In the genomic region with DNA sequence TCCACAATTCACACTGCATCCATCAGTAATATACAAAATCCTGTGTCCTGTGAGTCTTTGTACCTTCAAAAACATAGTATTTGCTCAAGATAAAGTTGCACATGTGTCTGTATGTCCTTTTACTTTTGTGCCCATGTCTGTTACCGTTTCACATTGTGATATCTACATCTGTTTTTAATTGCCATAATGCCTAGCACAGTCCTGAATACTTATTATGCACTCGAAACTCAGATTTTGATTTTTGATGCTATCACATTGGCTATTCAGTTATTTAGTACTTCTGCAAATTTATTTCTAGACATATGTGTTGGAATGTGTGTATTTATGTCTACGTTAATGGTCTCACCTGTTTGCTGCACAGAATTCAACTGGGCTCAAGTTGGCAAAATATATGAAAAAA, we compare ENCODE assay signal across 20 cellular contexts.
DNase-seq lines count a peak whose midpoint lies in the region; ATAC-seq, FAIRE-seq and TF ChIP-seq lines count a peak whose summit lies in the region.
"Had no signal": no experiment of that assay in that cellular context is flagged by ENCODE, and none has a peak within 500 bp of the region (broad histone marks: within the 10 kb centered on the region; RNA-seq: fewer than 3 reads in every experiment).

No MANE protein-coding gene starts in this region.

- no peaks in the 10 kb centered on the region for H3K36me3 ChIP-seq in SK-N-SH (replicated peaks in 1 of 2; ENCODE audit: control insufficient read depth in 1 of 2, insufficient read depth in 2 of 2, low read length in 1 of 2)

- H4K20me1 ChIP-seq in SK-N-SH (ENCODE audit: insufficient read depth), result no peaks in the 10 kb centered on the region
- H4K20me1 ChIP-seq: BLaER1 treated with 17β-estradiol and CSF1 and Interleukin-3, amounts not matched to agents 10 nM and 100 nM had no signal

- H3K4me3 ChIP-seq in SK-N-SH (ENCODE audit: low read depth in 2 of 2, low read length in 1 of 2), result no peak overlapping the region
- H3K4me3 ChIP-seq: A549; BLaER1 treated with 17β-estradiol and CSF1 and Interleukin-3, amounts not matched to agents 10 nM and 100 nM had no signal

- peaks cover 0 to 6% of the 10 kb centered on the region in 2 experiments; a peak in 2 of 4 replicates for H3K4me1 ChIP-seq in SK-N-SH (ENCODE audit: control insufficient read depth in 1 of 2, insufficient read depth in 2 of 2, low read depth in 1 of 2, low read length in 1 of 2)
- H3K4me1 ChIP-seq: A549; BLaER1 treated with 17β-estradiol and CSF1 and Interleukin-3, amounts not matched to agents 10 nM and 100 nM; Caco-2 had no signal

- peak; percentile 14; the same call in 1 of the 2 replicates for TF ChIP-seq RAD21 in SK-N-SH (IDR thresholded peaks at IDR 0.05; ENCODE audit: low read length)

- TF ChIP-seq EP300 in SK-N-SH (IDR thresholded peaks at IDR 0.05; ENCODE audit: borderline replicate concordance in 1 of 2, low read depth in 1 of 2, low read length in 1 of 2), result no peak

- H3K9ac ChIP-seq in SK-N-SH, result no peak overlapping the region
- H3K9ac ChIP-seq: BLaER1 treated with 17β-estradiol and CSF1 and Interleukin-3, amounts not matched to agents 10 nM and 100 nM had no signal

- no peak for TF ChIP-seq CTCF in SK-N-SH (IDR thresholded peaks at IDR 0.05)

- no peak overlapping the region for H3K4me2 ChIP-seq in SK-N-SH
- H3K4me2 ChIP-seq: A549; BLaER1 treated with 17β-estradiol and CSF1 and Interleukin-3, amounts not matched to agents 10 nM and 100 nM had no signal

- no peaks in the 10 kb centered on the region for H3F3A ChIP-seq in SK-N-SH (replicated peaks; ENCODE audit: insufficient read depth)

- peak overlapping the region in 1 of 2 experiments; percentile 3; a peak in 1 of 4 replicates for H3K27ac ChIP-seq in SK-N-SH (ENCODE audit: low read depth in 2 of 2, low read length in 1 of 2)
- H3K27ac ChIP-seq: 22Rv1; A549; BLaER1 treated with 17β-estradiol and CSF1 and Interleukin-3, amounts not matched to agents 10 nM and 100 nM; C4-2B had no signal

- DNase-seq in H54 (ENCODE audit: insufficient read length, low spot score) (no peak), SK-N-SH (peak; percentile 7), fibroblast of peridontal ligament (ENCODE audit: extremely low read depth) (peak; percentile 11)
- no peak for DNase-seq in activated CD4-positive, CD25-positive, alpha-beta regulatory T cell treated with anti-CD3 and anti-CD28 coated beads, Interleukin-2, amount 50 U/mL, for 72 hours
- DNase-seq: AML-193; Caco-2; Calu3; CD4-positive, alpha-beta T cell; CD8-positive, alpha-beta T cell; DMS79 treated with DMSO at 0.1 percent for 48 hours; GF-D8 had no signal

- H3K27me3 ChIP-seq in SK-N-SH (ENCODE audit: insufficient read depth), result no peaks in the 10 kb centered on the region
- H3K27me3 ChIP-seq: BLaER1 treated with 17β-estradiol and CSF1 and Interleukin-3, amounts not matched to agents 10 nM and 100 nM had no signal

- no peak for TF ChIP-seq POLR2A in H54 (IDR thresholded peaks at IDR 0.05; ENCODE audit: low read depth, low read length)

- POLR2A ChIA-PET in SK-N-SH (lab: Yijun Ruan, JAX), result no interaction called here

- H3K9me3 ChIP-seq in SK-N-SH, result no peaks in the 10 kb centered on the region; the same call in 1 of the 2 replicates
- H3K9me3 ChIP-seq: Caco-2 had no signal

- 47% methylated on average over 3 of the region's 3 CpGs for WGBS in SK-N-SH (ENCODE audit: low lambda C conversion rate)

- H3K9me2 ChIP-seq in SK-N-SH, result no peaks in the 10 kb centered on the region

- CTCF ChIA-PET in SK-N-SH (lab: Yijun Ruan, JAX), result no interaction called here

- no peaks in the 10 kb centered on the region for H3K79me2 ChIP-seq in SK-N-SH (ENCODE audit: insufficient read depth)

- FAIRE-seq in H54 (lab: Jason Lieb, UNC), result peak; percentile 79
- FAIRE-seq: A549, D721Med, G401.6, GM12891, GM19239 had no signal

- no peak for ATAC-seq in HG02840 (IDR thresholded peaks at IDR 0.05; ENCODE audit: low FRiP score, unreplicated experiment)
- ATAC-seq: A549; CD8-positive, alpha-beta T cell had no signal

- no peak overlapping the region for H2AFZ ChIP-seq in SK-N-SH (ENCODE audit: low read depth)

TF ChIP-seq in SK-N-SH, 30 proteins besides CTCF, POLR2A, EP300 and RAD21:
- TF ChIP-seq MEF2A (IDR thresholded peaks at IDR 0.05; ENCODE audit: borderline replicate concordance, low read depth), result no peak
- peak; percentile 41; the same call in 1 of the 2 replicates for TF ChIP-seq TCF12 (IDR thresholded peaks at IDR 0.05)
- TF ChIP-seq, protein P1, sequence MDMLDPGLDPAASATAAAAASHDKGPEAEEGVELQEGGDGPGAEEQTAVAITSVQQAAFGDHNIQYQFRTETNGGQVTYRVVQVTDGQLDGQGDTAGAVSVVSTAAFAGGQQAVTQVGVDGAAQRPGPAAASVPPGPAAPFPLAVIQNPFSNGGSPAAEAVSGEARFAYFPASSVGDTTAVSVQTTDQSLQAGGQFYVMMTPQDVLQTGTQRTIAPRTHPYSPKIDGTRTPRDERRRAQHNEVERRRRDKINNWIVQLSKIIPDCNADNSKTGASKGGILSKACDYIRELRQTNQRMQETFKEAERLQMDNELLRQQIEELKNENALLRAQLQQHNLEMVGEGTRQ (IDR thresholded peaks at IDR 0.05; ENCODE audit: borderline replicate concordance, low read depth, low read length), result no peak
- no peak for TF ChIP-seq IRF3 (IDR thresholded peaks at IDR 0.05; ENCODE audit: low read depth, low read length)
- TF ChIP-seq RCOR1 (IDR thresholded peaks at IDR 0.05; ENCODE audit: low read length), result peak; percentile 76; the same call in 1 of the 2 replicates
- TF ChIP-seq GATA2 (CRISPR knock-in tag; IDR thresholded peaks at IDR 0.05), result peak; percentile 69
- TF ChIP-seq, protein P2, sequence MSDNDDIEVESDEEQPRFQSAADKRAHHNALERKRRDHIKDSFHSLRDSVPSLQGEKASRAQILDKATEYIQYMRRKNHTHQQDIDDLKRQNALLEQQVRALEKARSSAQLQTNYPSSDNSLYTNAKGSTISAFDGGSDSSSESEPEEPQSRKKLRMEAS (IDR thresholded peaks at IDR 0.05; ENCODE audit: low read depth), result no peak
- TF ChIP-seq ELF1 (IDR thresholded peaks at IDR 0.05), result no peak
- no peak for TF ChIP-seq MXI1 (IDR thresholded peaks at IDR 0.05; ENCODE audit: low read depth, low read length)
- no peak for TF ChIP-seq RFX5 (IDR thresholded peaks at IDR 0.05; ENCODE audit: low read length)

Comparison
In these comparisons a context has a peak if more than half of its experiments do, and no peak if none do; other contexts are left out.
1. DNase-seq: peak in SK-N-SH (single experiment) and fibroblast of peridontal ligament (single experiment); none in H54 (single experiment) and activated CD4-positive, CD25-positive, alpha-beta regulatory T cell treated with anti-CD3 and anti-CD28 coated beads, Interleukin-2, amount 50 U/mL, for 72 hours (single experiment).